Comparison of ENCODE assay signal across 1 cellular context in the genomic region with DNA sequence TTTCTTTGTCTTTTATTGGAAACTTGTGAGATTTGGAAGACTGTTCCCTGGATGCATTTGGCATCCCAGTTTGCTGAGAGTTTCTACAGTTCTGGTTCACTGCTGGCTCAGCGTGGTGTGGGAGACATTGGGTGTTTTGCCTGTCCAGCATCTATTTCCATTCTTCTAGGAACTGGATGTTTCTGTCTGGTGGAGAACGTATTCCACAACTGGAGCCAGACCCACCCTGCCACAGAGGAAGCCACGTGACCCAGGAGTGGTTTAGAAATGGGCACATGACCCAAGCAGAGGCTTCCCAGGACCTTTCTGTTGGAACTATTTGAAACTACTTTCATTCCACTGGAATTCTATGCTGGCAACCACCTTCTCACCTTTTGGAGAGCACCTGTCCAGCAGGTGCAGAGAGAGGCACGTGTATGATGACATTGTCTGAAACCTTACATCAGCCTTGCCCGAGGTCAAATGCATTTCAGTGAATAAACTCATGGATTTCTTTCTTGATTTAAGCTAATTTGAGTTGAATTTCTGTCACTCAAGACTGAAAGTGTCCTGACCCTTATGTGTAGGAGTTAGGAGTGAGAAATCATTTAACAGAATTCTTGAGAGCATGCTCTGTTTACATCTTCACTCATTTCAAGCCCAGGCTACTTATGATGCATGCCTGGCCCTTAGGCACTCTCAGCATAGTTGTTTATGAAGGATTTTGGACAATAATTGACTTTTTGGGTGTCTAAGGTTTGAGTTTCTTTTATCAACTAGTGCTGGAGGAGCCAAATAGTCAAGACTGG.
TF ChIP-seq lines count a peak whose summit lies in the region.

No MANE protein-coding gene starts in this region.

TF ChIP-seq in HepG2, 621 proteins besides CTCF, POLR2A, EP300 and RAD21 (continued from another document):
- TF ChIP-seq, protein P1, sequence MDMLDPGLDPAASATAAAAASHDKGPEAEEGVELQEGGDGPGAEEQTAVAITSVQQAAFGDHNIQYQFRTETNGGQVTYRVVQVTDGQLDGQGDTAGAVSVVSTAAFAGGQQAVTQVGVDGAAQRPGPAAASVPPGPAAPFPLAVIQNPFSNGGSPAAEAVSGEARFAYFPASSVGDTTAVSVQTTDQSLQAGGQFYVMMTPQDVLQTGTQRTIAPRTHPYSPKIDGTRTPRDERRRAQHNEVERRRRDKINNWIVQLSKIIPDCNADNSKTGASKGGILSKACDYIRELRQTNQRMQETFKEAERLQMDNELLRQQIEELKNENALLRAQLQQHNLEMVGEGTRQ (IDR thresholded peaks at IDR 0.05; ENCODE audit: low read depth, low read length): peak; percentile 37; the same call in 1 of the 2 replicates
- TF ChIP-seq, protein P1 (CRISPR knock-in tag; IDR thresholded peaks at IDR 0.05; ENCODE audit: borderline replicate concordance): no peak
